In genomic region chr3:5188419-5189405, GRCh38 we compare ENCODE assay signal across 1 cellular context.
TF ChIP-seq lines count a peak whose summit lies in the region.

No MANE protein-coding gene starts in this region.

TF ChIP-seq in K562, 482 proteins besides CTCF, POLR2A, EP300 and RAD21 (continued from another document and continues in another):
- TF ChIP-seq ZFPM2 (CRISPR knock-in tag; IDR thresholded peaks at IDR 0.05): no peak
- no peak for TF ChIP-seq TAF1 (IDR thresholded peaks at IDR 0.05; ENCODE audit: control insufficient read depth, extremely low read depth, insufficient read depth, low read length, severe bottlenecking)
- TF ChIP-seq FOS (IDR thresholded peaks at IDR 0.05; ENCODE audit: extremely low read depth, insufficient read length): no peak
- 0 out of 2 replicates have a peak, but pooled peaks have one; percentile 46 for TF ChIP-seq ZNF695 (CRISPR knock-in tag; IDR thresholded peaks at IDR 0.05)
- no peak for TF ChIP-seq CAMTA2 (CRISPR knock-in tag; conservative IDR thresholded peaks at IDR 0.05)
- TF ChIP-seq UBTF (IDR thresholded peaks at IDR 0.05; ENCODE audit: borderline replicate concordance in 1 of 2, low read depth in 2 of 2, low read length in 2 of 2): 0 out of 4 replicates have a peak, but pooled peaks of 1 of the 2 experiments have one; percentile 27
- 0 out of 4 replicates have a peak, but pooled peaks of 1 of the 2 experiments have one; percentile 42 for TF ChIP-seq FOXA3 (CRISPR knock-in tag; conservative IDR thresholded peaks at IDR 0.05 in 1 of 2, IDR thresholded peaks at IDR 0.05 in 1 of 2)
- TF ChIP-seq, protein P1, sequence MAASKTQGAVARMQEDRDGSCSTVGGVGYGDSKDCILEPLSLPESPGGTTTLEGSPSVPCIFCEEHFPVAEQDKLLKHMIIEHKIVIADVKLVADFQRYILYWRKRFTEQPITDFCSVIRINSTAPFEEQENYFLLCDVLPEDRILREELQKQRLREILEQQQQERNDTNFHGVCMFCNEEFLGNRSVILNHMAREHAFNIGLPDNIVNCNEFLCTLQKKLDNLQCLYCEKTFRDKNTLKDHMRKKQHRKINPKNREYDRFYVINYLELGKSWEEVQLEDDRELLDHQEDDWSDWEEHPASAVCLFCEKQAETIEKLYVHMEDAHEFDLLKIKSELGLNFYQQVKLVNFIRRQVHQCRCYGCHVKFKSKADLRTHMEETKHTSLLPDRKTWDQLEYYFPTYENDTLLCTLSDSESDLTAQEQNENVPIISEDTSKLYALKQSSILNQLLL (CRISPR knock-in tag; IDR thresholded peaks at IDR 0.05; ENCODE audit: borderline replicate concordance): no peak
- TF ChIP-seq ZNF699 (CRISPR knock-in tag; IDR thresholded peaks at IDR 0.05; ENCODE audit: insufficient replicate concordance): no peak
- no peak for TF ChIP-seq MCM7 (IDR thresholded peaks at IDR 0.05)
- TF ChIP-seq, protein P2, sequence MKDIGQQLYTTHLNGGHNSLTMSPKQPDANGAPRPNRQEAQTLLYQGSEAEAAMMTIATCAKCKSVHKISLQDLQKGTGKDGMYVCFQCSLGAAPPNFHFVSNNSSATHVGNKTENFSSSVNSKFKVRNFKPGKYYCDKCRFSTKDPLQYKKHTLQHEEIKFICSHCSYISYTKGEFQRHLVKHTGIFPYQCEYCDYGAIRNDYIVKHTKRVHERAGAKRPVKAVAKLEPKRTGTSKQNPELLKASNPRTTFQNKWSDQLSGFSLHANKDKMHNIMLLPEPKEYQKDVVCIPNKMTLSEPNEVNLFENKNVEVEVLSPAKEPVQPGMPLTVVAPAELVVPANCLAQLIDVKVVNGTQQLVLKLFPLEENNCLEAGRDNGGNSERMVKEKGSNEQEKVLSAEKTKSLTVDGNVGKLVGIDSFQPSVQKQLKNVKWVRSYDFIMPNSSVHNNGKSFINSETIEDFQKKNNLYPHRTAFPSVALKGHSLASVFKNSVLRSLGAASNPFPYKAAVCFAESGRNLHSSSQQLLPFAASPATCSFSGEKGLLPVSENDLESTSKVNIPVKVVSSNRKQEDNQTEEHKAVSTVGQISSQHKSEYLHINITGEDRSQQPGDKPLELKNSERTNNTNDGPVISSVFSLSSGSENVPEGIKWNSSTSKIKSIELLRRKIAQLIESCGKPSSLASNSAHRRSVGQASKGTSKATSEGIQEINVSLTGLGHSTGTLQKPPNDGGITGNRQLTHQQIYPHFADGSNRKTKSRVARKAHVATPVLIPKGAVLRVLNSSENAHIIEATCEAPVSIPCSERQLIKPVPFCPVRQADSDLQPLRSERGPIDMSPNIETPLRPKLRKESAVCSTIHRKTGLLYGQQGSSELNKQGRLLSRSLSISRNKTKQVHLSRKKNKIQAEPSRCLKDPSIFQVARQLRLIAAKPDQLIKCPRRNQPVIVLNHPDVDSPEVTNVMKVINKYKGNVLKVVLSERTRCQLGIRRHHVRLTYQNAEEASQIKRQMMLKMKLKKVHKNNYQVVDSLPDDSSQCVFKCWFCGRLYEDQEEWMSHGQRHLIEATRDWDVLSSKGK (CRISPR knock-in tag; IDR thresholded peaks at IDR 0.05): no peak
- no peak for TF ChIP-seq CTBP1 (IDR thresholded peaks at IDR 0.05; ENCODE audit: borderline replicate concordance)
- TF ChIP-seq CXXC5 (CRISPR knock-in tag; IDR thresholded peaks at IDR 0.05): no peak; the same call in 1 of the 2 replicates
- TF ChIP-seq, protein P3, sequence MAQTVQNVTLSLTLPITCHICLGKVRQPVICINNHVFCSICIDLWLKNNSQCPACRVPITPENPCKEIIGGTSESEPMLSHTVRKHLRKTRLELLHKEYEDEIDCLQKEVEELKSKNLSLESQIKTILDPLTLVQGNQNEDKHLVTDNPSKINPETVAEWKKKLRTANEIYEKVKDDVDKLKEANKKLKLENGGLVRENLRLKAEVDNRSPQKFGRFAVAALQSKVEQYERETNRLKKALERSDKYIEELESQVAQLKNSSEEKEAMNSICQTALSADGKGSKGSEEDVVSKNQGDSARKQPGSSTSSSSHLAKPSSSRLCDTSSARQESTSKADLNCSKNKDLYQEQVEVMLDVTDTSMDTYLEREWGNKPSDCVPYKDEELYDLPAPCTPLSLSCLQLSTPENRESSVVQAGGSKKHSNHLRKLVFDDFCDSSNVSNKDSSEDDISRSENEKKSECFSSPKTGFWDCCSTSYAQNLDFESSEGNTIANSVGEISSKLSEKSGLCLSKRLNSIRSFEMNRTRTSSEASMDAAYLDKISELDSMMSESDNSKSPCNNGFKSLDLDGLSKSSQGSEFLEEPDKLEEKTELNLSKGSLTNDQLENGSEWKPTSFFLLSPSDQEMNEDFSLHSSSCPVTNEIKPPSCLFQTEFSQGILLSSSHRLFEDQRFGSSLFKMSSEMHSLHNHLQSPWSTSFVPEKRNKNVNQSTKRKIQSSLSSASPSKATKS (CRISPR knock-in tag; IDR thresholded peaks at IDR 0.05): no peak
- peak; percentile 46; the same call in 1 of the 2 replicates for TF ChIP-seq ZNF583 (CRISPR knock-in tag; IDR thresholded peaks at IDR 0.05)
- no peak for TF ChIP-seq ZNF436 (CRISPR knock-in tag; IDR thresholded peaks at IDR 0.05)
- TF ChIP-seq, protein P4, sequence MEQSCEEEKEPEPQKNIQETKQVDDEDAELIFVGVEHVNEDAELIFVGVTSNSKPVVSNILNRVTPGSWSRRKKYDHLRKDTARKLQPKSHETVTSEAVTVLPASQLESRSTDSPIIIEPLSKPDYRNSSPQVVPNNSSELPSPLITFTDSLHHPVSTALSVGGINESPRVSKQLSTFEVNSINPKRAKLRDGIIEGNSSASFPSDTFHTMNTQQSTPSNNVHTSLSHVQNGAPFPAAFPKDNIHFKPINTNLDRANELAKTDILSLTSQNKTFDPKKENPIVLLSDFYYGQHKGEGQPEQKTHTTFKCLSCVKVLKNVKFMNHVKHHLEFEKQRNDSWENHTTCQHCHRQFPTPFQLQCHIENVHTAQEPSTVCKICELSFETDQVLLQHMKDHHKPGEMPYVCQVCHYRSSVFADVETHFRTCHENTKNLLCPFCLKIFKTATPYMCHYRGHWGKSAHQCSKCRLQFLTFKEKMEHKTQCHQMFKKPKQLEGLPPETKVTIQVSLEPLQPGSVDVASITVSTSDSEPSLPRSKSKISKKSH (CRISPR knock-in tag; IDR thresholded peaks at IDR 0.05): no peak
- TF ChIP-seq TRIM28 (IDR thresholded peaks at IDR 0.05): no peak
- TF ChIP-seq CBFB (CRISPR knock-in tag; IDR thresholded peaks at IDR 0.05): no peak
- no peak for TF ChIP-seq RNF2 (IDR thresholded peaks at IDR 0.05)
- TF ChIP-seq ZNF408 (CRISPR knock-in tag; IDR thresholded peaks at IDR 0.05; ENCODE audit: low read depth): no peak
- peak; percentile 12 to 35; a peak in 1 of 4 replicates for TF ChIP-seq KDM1A (IDR thresholded peaks at IDR 0.05)
- no peak for TF ChIP-seq TEAD2 (tag; IDR thresholded peaks at IDR 0.05)
- TF ChIP-seq SOX6 (IDR thresholded peaks at IDR 0.05): no peak
- TF ChIP-seq PURB (CRISPR knock-in tag; IDR thresholded peaks at IDR 0.05; ENCODE audit: low read depth): no peak
- TF ChIP-seq NCOA2 (IDR thresholded peaks at IDR 0.05; ENCODE audit: partially characterized antibody in 2 of 2): no peak
- TF ChIP-seq ETV6 (IDR thresholded peaks at IDR 0.05; ENCODE audit: borderline replicate concordance in 1 of 2, low read depth in 2 of 2, low read length in 1 of 2): no peak
- TF ChIP-seq ETV6 (CRISPR knock-in tag; IDR thresholded peaks at IDR 0.05; ENCODE audit: borderline replicate concordance): no peak
- no peak for TF ChIP-seq SAFB (IDR thresholded peaks at IDR 0.05; ENCODE audit: borderline replicate concordance, low read depth, low read length)
- no peak for TF ChIP-seq SMAD2 (IDR thresholded peaks at IDR 0.05; ENCODE audit: low read depth, low read length)
- TF ChIP-seq CREM (IDR thresholded peaks at IDR 0.05; ENCODE audit: low read depth): peak; percentile 71; the same call in 1 of the 2 replicates
- TF ChIP-seq ZMIZ1 (IDR thresholded peaks at IDR 0.05; ENCODE audit: low read depth in 2 of 2, low read length in 2 of 2): no peak
- TF ChIP-seq MTF1 (CRISPR knock-in tag; IDR thresholded peaks at IDR 0.05; ENCODE audit: borderline replicate concordance): no peak
- 0 out of 2 replicates have a peak, but pooled peaks have one; percentile 44 for TF ChIP-seq FOXP4 (CRISPR knock-in tag; IDR thresholded peaks at IDR 0.05; ENCODE audit: borderline replicate concordance)
- TF ChIP-seq MAX (CRISPR knock-in tag; IDR thresholded peaks at IDR 0.05): no peak
- TF ChIP-seq HNRNPL (IDR thresholded peaks at IDR 0.05; ENCODE audit: low read depth, low read length): no peak
- TF ChIP-seq ZNF174 (CRISPR knock-in tag; IDR thresholded peaks at IDR 0.05): no peak
- TF ChIP-seq RB1 (IDR thresholded peaks at IDR 0.05; ENCODE audit: low read depth): no peak; the same call in 1 of the 2 replicates
- no peak for TF ChIP-seq SAFB2 (IDR thresholded peaks at IDR 0.05; ENCODE audit: borderline replicate concordance, low read depth, low read length, severe bottlenecking)
- TF ChIP-seq, protein P5, sequence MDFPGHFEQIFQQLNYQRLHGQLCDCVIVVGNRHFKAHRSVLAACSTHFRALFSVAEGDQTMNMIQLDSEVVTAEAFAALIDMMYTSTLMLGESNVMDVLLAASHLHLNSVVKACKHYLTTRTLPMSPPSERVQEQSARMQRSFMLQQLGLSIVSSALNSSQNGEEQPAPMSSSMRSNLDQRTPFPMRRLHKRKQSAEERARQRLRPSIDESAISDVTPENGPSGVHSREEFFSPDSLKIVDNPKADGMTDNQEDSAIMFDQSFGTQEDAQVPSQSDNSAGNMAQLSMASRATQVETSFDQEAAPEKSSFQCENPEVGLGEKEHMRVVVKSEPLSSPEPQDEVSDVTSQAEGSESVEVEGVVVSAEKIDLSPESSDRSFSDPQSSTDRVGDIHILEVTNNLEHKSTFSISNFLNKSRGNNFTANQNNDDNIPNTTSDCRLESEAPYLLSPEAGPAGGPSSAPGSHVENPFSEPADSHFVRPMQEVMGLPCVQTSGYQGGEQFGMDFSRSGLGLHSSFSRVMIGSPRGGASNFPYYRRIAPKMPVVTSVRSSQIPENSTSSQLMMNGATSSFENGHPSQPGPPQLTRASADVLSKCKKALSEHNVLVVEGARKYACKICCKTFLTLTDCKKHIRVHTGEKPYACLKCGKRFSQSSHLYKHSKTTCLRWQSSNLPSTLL (IDR thresholded peaks at IDR 0.05): no peak
